12 cellular contexts compared by ENCODE assay signal in the genomic region with DNA sequence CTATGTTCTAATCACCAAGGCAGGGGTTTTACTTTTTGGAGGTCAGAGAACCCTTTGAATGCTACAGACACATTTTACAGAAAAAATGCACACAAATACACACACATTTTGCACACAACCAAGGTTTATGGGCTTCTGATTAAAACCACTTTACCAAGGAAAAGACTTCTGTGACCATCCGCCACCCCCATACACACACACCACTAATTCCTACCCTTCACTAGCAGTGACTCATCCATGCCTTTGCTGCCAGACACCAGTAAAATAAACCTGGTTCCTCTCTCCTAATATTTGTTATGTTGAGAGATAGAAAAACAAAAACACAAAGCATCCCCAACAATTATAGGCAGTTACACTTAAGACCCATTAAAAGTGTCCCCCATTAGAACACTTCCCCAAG. TPM values are rescaled to one million over a fixed set of nuclear protein-coding genes. Genes with fewer than 3 reads are reported as not detected.
DNase-seq lines count a peak whose midpoint lies in the region; ATAC-seq and TF ChIP-seq lines count a peak whose summit lies in the region.
"Had no signal": no experiment of that assay in that cellular context is flagged by ENCODE, and none has a peak within 500 bp of the region (broad histone marks: within the 10 kb centered on the region; RNA-seq: fewer than 3 reads in every experiment).

No MANE protein-coding gene starts in this region.

- no peaks in the 10 kb centered on the region for H3K36me3 ChIP-seq in mesodermal cell (ENCODE audit: control insufficient read depth, insufficient read depth, low read length)
- no peaks in the 10 kb centered on the region for H3K36me3 ChIP-seq in heart left ventricle
- H3K36me3 ChIP-seq: esophagus muscularis mucosa had no signal

- peak; percentile 51 for DNase-seq in Daoy (ENCODE audit: low read depth)
- DNase-seq in LHCN-M2 (ENCODE audit: low read depth), result peak; percentile 32
- peak; percentile 61 for DNase-seq in amniotic epithelial cell (ENCODE audit: low read depth)
- no peak for DNase-seq in heart left ventricle
- DNase-seq in 8988T, result no peak
- no peak for DNase-seq in SKM-1 treated with dmso at 0.1 percent for 144 hours (lab: John Stamatoyannopoulos, UW; ENCODE audit: unreplicated experiment)
- DNase-seq: activated CD8-positive, alpha-beta memory T cell treated with anti-CD3 and anti-CD28 coated beads for 24 hours; Calu3 had no signal

- no peak for ATAC-seq in heart left ventricle
- ATAC-seq: GM23338 had no signal

- no peak for TF ChIP-seq CTCF in heart left ventricle (IDR thresholded peaks at IDR 0.05)

- WGBS in mesodermal cell (ENCODE audit: insufficient coverage in 2 of 2), 2 experiments, result 83% methylated on average over 1 of the region's 1 CpG; no CpG with 5 or more reads in 1 of the 2 experiments
- WGBS in heart left ventricle, 4 donors, result 92 to 100% (median 93%) methylated on average over 1 of the region's 1 CpG

- no peaks in the 10 kb centered on the region for H3K9me3 ChIP-seq in mesodermal cell (ENCODE audit: control insufficient read depth, low read length)
- no peaks in the 10 kb centered on the region for H3K9me3 ChIP-seq in heart left ventricle
- H3K9me3 ChIP-seq: esophagus muscularis mucosa had no signal

- H3K27ac ChIP-seq in mesodermal cell (ENCODE audit: low read depth, low read length, severe bottlenecking) (peak overlapping the region; percentile 82), heart left ventricle (no peak overlapping the region)
- H3K27ac ChIP-seq: coronary artery, esophagus muscularis mucosa had no signal

- H3K4me1 ChIP-seq in mesodermal cell (ENCODE audit: control insufficient read depth, insufficient read depth, low read length, poor library complexity, severe bottlenecking) (peaks cover 14% of the 10 kb centered on the region), heart left ventricle (peaks cover 0 to 9% (median 4%) of the 10 kb centered on the region in 12 donors)

- peaks cover 0 to 2% (median 0%) of the 10 kb centered on the region in 9 donors for H3K27me3 ChIP-seq in heart left ventricle
- H3K27me3 ChIP-seq: esophagus muscularis mucosa had no signal

- no peak for TF ChIP-seq POLR2A in heart left ventricle (IDR thresholded peaks at IDR 0.05)

- intact Hi-C loops in heart left ventricle (cut with DNase I), result no loop called here

- H3K4me3 ChIP-seq in mesodermal cell (ENCODE audit: extremely low read depth, insufficient read depth, low read length, poor library complexity, severe bottlenecking) (no peak overlapping the region), heart left ventricle (no peak overlapping the region)
- H3K4me3 ChIP-seq: coronary artery, esophagus muscularis mucosa, GM23338 had no signal

RNA-seq across cellular contexts. Expression of gene PIGM, which starts 12.9 kb away (rescaled TPM):
- 5.2 and 5.3 TPM in 2 replicates for total RNA-seq in Daoy (2014; rRNA removed; shearing (Covaris generic))
- total RNA-seq in LHCN-M2 (2014; rRNA removed) (4.3 and 5.4 TPM in 2 replicates), heart left ventricle (1 to 10 TPM; 1.7 to 4.1 (median 2.5) TPM)
- polyA plus RNA-seq in LHCN-M2 (2012), result 2.7 TPM
- polyA plus RNA-seq in mesodermal cell (2013, experiment 1 of 2), result 2.6 TPM
- 2.7 TPM for polyA plus RNA-seq in mesodermal cell (2013, experiment 2 of 2)
- 1 to 10 TPM; 1.6 to 2.1 TPM for polyA plus RNA-seq in heart left ventricle

RNA-seq across cellular contexts. Expression of gene KCNJ10, which starts 51.1 kb away (rescaled TPM):
- total RNA-seq in Daoy (2014; rRNA removed; shearing (Covaris generic)), result under 0.01 TPM in 1 of 2 replicates, not detected in the other
- total RNA-seq in LHCN-M2 (2014; rRNA removed), result not detected in 2 replicates
- 0.04 TPM for polyA plus RNA-seq in LHCN-M2 (2012)
- 0.29 TPM for polyA plus RNA-seq in mesodermal cell (2013, experiment 1 of 2)
- polyA plus RNA-seq in mesodermal cell (2013, experiment 2 of 2), result 0.10 TPM
- 1 to 10 TPM in 1 of 9 donors, under 1 TPM in 1, not detected in 7; 0.48 to 1.1 TPM for total RNA-seq in heart left ventricle
- under 1 TPM in 1 of 2 donors, not detected in 1; 0.08 TPM for polyA plus RNA-seq in heart left ventricle
- total RNA-seq: Calu3 had no signal

Comparison
In these comparisons a context has a peak if more than half of its experiments do, and no peak if none do; other contexts are left out.
1. DNase-seq: peak in Daoy (single experiment), LHCN-M2 (single experiment) and amniotic epithelial cell (single experiment); none in heart left ventricle (0 of 5), 8988T (single experiment) and SKM-1 treated with dmso at 0.1 percent for 144 hours (single experiment).